10 cellular contexts compared by ENCODE assay signal in the genomic region with DNA sequence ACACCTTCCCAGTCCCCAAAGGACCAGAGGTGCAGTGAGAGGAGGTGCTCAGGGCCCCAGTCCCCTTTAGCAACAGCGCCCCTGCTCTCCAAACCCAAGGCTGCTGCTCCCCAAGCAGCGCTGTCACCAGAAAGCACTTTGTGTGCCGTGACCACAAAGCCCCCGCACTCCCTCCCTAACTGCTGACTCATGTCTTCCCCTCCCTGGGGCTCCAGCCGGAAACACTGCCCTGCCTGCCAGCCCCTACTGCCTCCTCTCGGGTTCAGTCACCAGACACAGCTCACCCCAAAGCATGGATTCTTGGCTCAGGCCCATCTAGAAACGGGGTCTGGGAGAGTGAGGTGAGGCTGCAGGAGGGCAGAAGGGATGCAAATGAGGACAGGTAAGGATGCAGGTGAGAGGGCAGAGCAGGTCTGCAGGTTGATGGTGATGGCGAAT. TPM values are rescaled to one million over a fixed set of nuclear protein-coding genes. Genes with fewer than 3 reads are reported as not detected.
DNase-seq lines count a peak whose midpoint lies in the region; ATAC-seq, FAIRE-seq and TF ChIP-seq lines count a peak whose summit lies in the region.
"Had no signal": no experiment of that assay in that cellular context is flagged by ENCODE, and none has a peak within 500 bp of the region (broad histone marks: within the 10 kb centered on the region; RNA-seq: fewer than 3 reads in every experiment).

No MANE protein-coding gene starts in this region.

- peak; percentile 53 for DNase-seq in 8988T
- peak; percentile 64 to 75 (median 65) for DNase-seq in activated CD4-positive, CD25-positive, alpha-beta regulatory T cell (lab: John Stamatoyannopoulos, UW)
- DNase-seq in bronchial epithelial cell (ENCODE audit: low read depth), result peak; percentile 57
- DNase-seq in lung microvascular endothelial cell (ENCODE audit: low read depth in 2 of 2), result peak; percentile 51 to 69
- peak; percentile 76 to 97 for DNase-seq in stimulated activated effector memory CD8-positive, alpha-beta T cell treated with anti-CD3 and anti-CD28 coated beads, Interleukin-12 subunit alpha, Interleukin-12 subunit beta, amount 100 ng/mL, for 72 hours (ENCODE audit: low spot score in 2 of 2)
- no peak for DNase-seq in WERI-Rb-1

- H3K4me3 ChIP-seq in HUES6 (ENCODE audit: low read depth, low read length) (no peak overlapping the region; the same call in 1 of the 2 replicates), bronchial epithelial cell (ENCODE audit: low read depth, low read length) (no peak overlapping the region), WERI-Rb-1 (ENCODE audit: low read depth, low read length) (no peak overlapping the region)

- TF ChIP-seq CTCF in bronchial epithelial cell (IDR thresholded peaks at IDR 0.05; ENCODE audit: insufficient read depth, low read length, severe bottlenecking) (no peak), WERI-Rb-1 (IDR thresholded peaks at IDR 0.05; ENCODE audit: low read depth, low read length) (no peak)

- peak overlapping the region; percentile 60 for H3K4me3 Mint-ChIP-seq in stimulated activated effector memory CD8-positive, alpha-beta T cell treated with anti-CD3 and anti-CD28 coated beads, Interleukin-12 subunit alpha, Interleukin-12 subunit beta, amount 100 ng/mL, for 72 hours

- no peak for FAIRE-seq in bronchial epithelial cell (lab: Jason Lieb, UNC)
- FAIRE-seq: keratinocyte had no signal

- H3K27ac Mint-ChIP-seq in stimulated activated effector memory CD8-positive, alpha-beta T cell treated with anti-CD3 and anti-CD28 coated beads, Interleukin-12 subunit alpha, Interleukin-12 subunit beta, amount 100 ng/mL, for 72 hours, result peak overlapping the region; percentile 84

- H3K4me1 ChIP-seq in HUES6 (ENCODE audit: control insufficient read depth, insufficient read depth, low read length), result peaks cover 19% of the 10 kb centered on the region

- H3K9me3 ChIP-seq in HUES6 (ENCODE audit: control insufficient read depth, insufficient read depth, low read depth, low read length) (no peaks in the 10 kb centered on the region; the same call in 1 of the 2 replicates), WERI-Rb-1 (ENCODE audit: severe bottlenecking) (no peaks in the 10 kb centered on the region)

- H3K36me3 Mint-ChIP-seq in stimulated activated effector memory CD8-positive, alpha-beta T cell treated with anti-CD3 and anti-CD28 coated beads, Interleukin-12 subunit alpha, Interleukin-12 subunit beta, amount 100 ng/mL, for 72 hours, result peaks cover 21% of the 10 kb centered on the region

- no peak overlapping the region; the same call in 1 of the 2 replicates for H3K27ac ChIP-seq in HUES6 (ENCODE audit: low read depth, low read length)
- no peak overlapping the region for H3K27ac ChIP-seq in WERI-Rb-1
- H3K27ac ChIP-seq: C4-2B had no signal

- H3K9me3 Mint-ChIP-seq in stimulated activated effector memory CD8-positive, alpha-beta T cell treated with anti-CD3 and anti-CD28 coated beads, Interleukin-12 subunit alpha, Interleukin-12 subunit beta, amount 100 ng/mL, for 72 hours, result peaks cover 5% of the 10 kb centered on the region

- H3K27me3 ChIP-seq in HUES6 (ENCODE audit: control insufficient read depth, insufficient read depth, low read length) (no peaks in the 10 kb centered on the region), bronchial epithelial cell (ENCODE audit: control insufficient read depth, insufficient read depth, low read length) (no peaks in the 10 kb centered on the region), WERI-Rb-1 (ENCODE audit: insufficient read depth, low read depth, severe bottlenecking) (peaks cover 51% of the 10 kb centered on the region)

- peak; percentile 50 for ATAC-seq in GM19035 (IDR thresholded peaks at IDR 0.05; ENCODE audit: unreplicated experiment)
- peak; percentile 69 for ATAC-seq in stimulated activated effector memory CD8-positive, alpha-beta T cell treated with anti-CD3 and anti-CD28 coated beads, Interleukin-12 subunit alpha, Interleukin-12 subunit beta, amount 100 ng/mL, for 72 hours

- H3K9ac ChIP-seq in HUES6 (ENCODE audit: low read length), result peak overlapping the region; percentile 14

- peaks cover 6% of the 10 kb centered on the region; the same call in 1 of the 2 replicates for H3K36me3 ChIP-seq in HUES6 (ENCODE audit: control insufficient read depth, insufficient read depth, low read length)
- H3K36me3 ChIP-seq in bronchial epithelial cell (ENCODE audit: control insufficient read depth, insufficient read depth, low read length), result no peaks in the 10 kb centered on the region
- no peaks in the 10 kb centered on the region for H3K36me3 ChIP-seq in WERI-Rb-1

- peaks cover 86% of the 10 kb centered on the region for H3K4me1 Mint-ChIP-seq in stimulated activated effector memory CD8-positive, alpha-beta T cell treated with anti-CD3 and anti-CD28 coated beads, Interleukin-12 subunit alpha, Interleukin-12 subunit beta, amount 100 ng/mL, for 72 hours

RNA-seq across cellular contexts. Expression of a gene that starts 4.9 kb away (rescaled TPM):
- under 0.01 TPM in 1 of 2 replicates, not detected in the other for total RNA-seq in bronchial epithelial cell
- not detected in 2 replicates for total RNA-seq in lung microvascular endothelial cell

RNA-seq across cellular contexts. Expression of a gene that starts 45.6 kb away (rescaled TPM):
- total RNA-seq in bronchial epithelial cell, result 1.3 and 4.1 TPM in 2 replicates
- 0.44 and 1.6 TPM in 2 replicates for total RNA-seq in lung microvascular endothelial cell
